In genomic region chr17:77379837-77380236, GRCh38 we compare ENCODE assay signal across 17 cellular contexts.
DNase-seq lines count a peak whose midpoint lies in the region; ATAC-seq and TF ChIP-seq lines count a peak whose summit lies in the region.
"Had no signal": no experiment of that assay in that cellular context is flagged by ENCODE, and none has a peak within 500 bp of the region (broad histone marks: within the 10 kb centered on the region; RNA-seq: fewer than 3 reads in every experiment).

No MANE protein-coding gene starts in this region.

- ATAC-seq in HG03442 (IDR thresholded peaks at IDR 0.05; ENCODE audit: unreplicated experiment), result no peak
- ATAC-seq: activated CD4-positive, alpha-beta T cell treated with anti-CD3 and anti-CD28 coated beads for 36 hours had no signal

- H3K27ac Mint-ChIP-seq in chondrocyte (ENCODE audit: unreplicated experiment) (peak overlapping the region; percentile 45), nephron progenitor cell (no peak overlapping the region)
- H3K27ac Mint-ChIP-seq: activated CD4-positive, alpha-beta T cell treated with anti-CD3 and anti-CD28 coated beads for 36 hours; activated naive CD8-positive, alpha-beta T cell treated with anti-CD3 and anti-CD28 coated beads for 36 hours had no signal

- POLR2A ChIA-PET in RWPE1 (lab: Yijun Ruan, JAX; ENCODE audit: low non-redundant PET), result no interaction called here

- no peaks in the 10 kb centered on the region for H3K9me3 Mint-ChIP-seq in chondrocyte (ENCODE audit: low read depth)
- no peaks in the 10 kb centered on the region for H3K9me3 Mint-ChIP-seq in nephron progenitor cell
- H3K9me3 Mint-ChIP-seq: activated naive CD8-positive, alpha-beta T cell treated with anti-CD3 and anti-CD28 coated beads for 36 hours had no signal

- DNase-seq in RWPE1 (ENCODE audit: low spot score) (no peak), chondrocyte (ENCODE audit: low spot score) (no peak), nephron progenitor cell (no peak), tibial nerve (ENCODE audit: low spot score in 2 of 2) (no peak), AG08395 (ENCODE audit: low spot score) (no peak), NCI-H345 (lab: John Stamatoyannopoulos, UW) (no peak)
- DNase-seq: activated CD4-positive, alpha-beta T cell treated with anti-CD3 and anti-CD28 coated beads for 36 hours; activated naive CD8-positive, alpha-beta T cell treated with anti-CD3 and anti-CD28 coated beads for 36 hours; EL; erythroblast; HCEC 1CT; hippocampal formation; Kasumi-1; Peyer's patch had no signal

- no peak overlapping the region for H3K4me3 Mint-ChIP-seq in chondrocyte (ENCODE audit: unreplicated experiment)
- H3K4me3 Mint-ChIP-seq in nephron progenitor cell, result peak overlapping the region; percentile 40
- H3K4me3 Mint-ChIP-seq: activated CD4-positive, alpha-beta T cell treated with anti-CD3 and anti-CD28 coated beads for 36 hours; activated naive CD8-positive, alpha-beta T cell treated with anti-CD3 and anti-CD28 coated beads for 36 hours had no signal

- 25 to 27% methylated on average over 6 of the region's 6 CpGs for WGBS in tibial nerve, 2 donors

- CTCF ChIA-PET in RWPE1 (lab: Yijun Ruan, JAX), result no interaction called here

- no peaks in the 10 kb centered on the region for H3K27me3 Mint-ChIP-seq in chondrocyte (ENCODE audit: low read depth)
- H3K27me3 Mint-ChIP-seq in nephron progenitor cell (ENCODE audit: low read depth, poor library complexity), result peaks cover 3% of the 10 kb centered on the region
- H3K27me3 Mint-ChIP-seq: activated CD4-positive, alpha-beta T cell treated with anti-CD3 and anti-CD28 coated beads for 36 hours; activated naive CD8-positive, alpha-beta T cell treated with anti-CD3 and anti-CD28 coated beads for 36 hours had no signal

- H3K4me1 Mint-ChIP-seq in chondrocyte (ENCODE audit: low read depth), result peaks cover 76% of the 10 kb centered on the region
- H3K4me1 Mint-ChIP-seq in nephron progenitor cell, result peaks cover 100% of the 10 kb centered on the region

- H3K36me3 Mint-ChIP-seq in chondrocyte (ENCODE audit: low read depth), result no peaks in the 10 kb centered on the region
- H3K36me3 Mint-ChIP-seq in nephron progenitor cell (ENCODE audit: low read depth), result no peaks in the 10 kb centered on the region
- H3K36me3 Mint-ChIP-seq: activated naive CD8-positive, alpha-beta T cell treated with anti-CD3 and anti-CD28 coated beads for 36 hours had no signal

- no peak overlapping the region for H3K4me3 ChIP-seq in tibial nerve
- H3K4me3 ChIP-seq: Peyer's patch, skin epidermis had no signal

- no peak for TF ChIP-seq POLR2A in tibial nerve (IDR thresholded peaks at IDR 0.05)

- H3K36me3 ChIP-seq in tibial nerve, result no peaks in the 10 kb centered on the region
- H3K36me3 ChIP-seq: Peyer's patch had no signal

- peaks cover 0 to 100% (median 94%) of the 10 kb centered on the region in 4 donors for H3K4me1 ChIP-seq in tibial nerve

- peak in 1 of 2 donors; percentile 37 for TF ChIP-seq EP300 in tibial nerve (IDR thresholded peaks at IDR 0.05)

- no peaks in the 10 kb centered on the region for H3K27me3 ChIP-seq in tibial nerve
- H3K27me3 ChIP-seq: Peyer's patch had no signal

- H3K9me3 ChIP-seq in tibial nerve, result no peaks in the 10 kb centered on the region
- H3K9me3 ChIP-seq: Peyer's patch had no signal

- TF ChIP-seq CTCF in RWPE1 (conservative IDR thresholded peaks at IDR 0.05; ENCODE audit: low read depth) (no peak), chondrocyte (IDR thresholded peaks at IDR 0.05) (no peak), nephron progenitor cell (IDR thresholded peaks at IDR 0.05) (no peak), tibial nerve (IDR thresholded peaks at IDR 0.05) (no peak)

- peak overlapping the region; percentile 73 for H3K27ac ChIP-seq in RWPE1
- peak overlapping the region; percentile 29 to 93 (median 64) for H3K27ac ChIP-seq in tibial nerve
- H3K27ac ChIP-seq: C4-2B had no signal
